Comparison of ENCODE assay signal across 1 cellular context in the genomic region with DNA sequence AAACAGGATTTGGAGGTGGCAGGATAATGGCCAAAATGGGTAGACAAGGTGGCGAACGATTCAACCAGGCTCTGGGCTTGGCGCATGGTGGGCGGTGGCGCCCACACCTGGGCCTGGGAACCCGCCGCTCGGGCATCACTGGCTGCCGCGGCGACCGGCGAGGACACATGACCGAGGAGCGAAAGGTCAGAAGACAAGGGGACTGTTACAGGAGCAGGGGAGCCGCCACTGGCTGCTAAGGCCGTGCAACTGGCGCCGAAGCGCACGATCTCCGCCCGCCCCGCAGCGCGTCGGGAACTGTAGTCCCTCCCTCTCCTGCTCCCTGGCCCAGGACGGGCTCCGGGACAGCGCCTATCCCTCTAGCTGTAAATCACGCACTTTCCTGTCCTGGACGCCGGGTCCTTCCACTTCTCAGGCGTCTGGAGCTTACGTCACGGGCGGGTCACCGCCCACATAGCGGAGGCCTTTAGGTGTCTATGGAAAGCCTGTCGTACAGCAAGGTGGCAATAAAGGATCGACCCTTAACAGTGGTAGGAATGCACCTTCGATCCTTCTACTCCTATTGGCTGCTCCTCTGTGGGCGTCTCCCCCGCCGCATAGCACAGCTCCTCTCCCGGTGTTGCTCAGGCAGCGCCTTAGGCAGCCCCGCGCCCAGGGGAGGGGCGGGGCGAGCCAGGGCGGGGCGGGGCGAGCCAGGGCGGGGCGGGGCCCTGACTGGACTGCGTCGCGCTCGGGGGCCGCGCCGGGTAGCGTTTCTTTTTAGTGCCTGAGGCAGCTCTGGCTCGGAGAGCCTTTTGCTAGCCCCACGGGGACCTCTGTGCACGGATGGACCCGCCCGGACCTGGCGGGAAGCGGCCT.
TF ChIP-seq lines count a peak whose summit lies in the region.

Gene ICE1, plus strand, starts transcription at position 717 of the 858 bp plus-strand sequence. CDS start 239 bp downstream, outside the sequence.

TF ChIP-seq in HepG2, 621 proteins besides CTCF, POLR2A, EP300 and RAD21 (continued from another document and continues in another):
- TF ChIP-seq, protein P1, sequence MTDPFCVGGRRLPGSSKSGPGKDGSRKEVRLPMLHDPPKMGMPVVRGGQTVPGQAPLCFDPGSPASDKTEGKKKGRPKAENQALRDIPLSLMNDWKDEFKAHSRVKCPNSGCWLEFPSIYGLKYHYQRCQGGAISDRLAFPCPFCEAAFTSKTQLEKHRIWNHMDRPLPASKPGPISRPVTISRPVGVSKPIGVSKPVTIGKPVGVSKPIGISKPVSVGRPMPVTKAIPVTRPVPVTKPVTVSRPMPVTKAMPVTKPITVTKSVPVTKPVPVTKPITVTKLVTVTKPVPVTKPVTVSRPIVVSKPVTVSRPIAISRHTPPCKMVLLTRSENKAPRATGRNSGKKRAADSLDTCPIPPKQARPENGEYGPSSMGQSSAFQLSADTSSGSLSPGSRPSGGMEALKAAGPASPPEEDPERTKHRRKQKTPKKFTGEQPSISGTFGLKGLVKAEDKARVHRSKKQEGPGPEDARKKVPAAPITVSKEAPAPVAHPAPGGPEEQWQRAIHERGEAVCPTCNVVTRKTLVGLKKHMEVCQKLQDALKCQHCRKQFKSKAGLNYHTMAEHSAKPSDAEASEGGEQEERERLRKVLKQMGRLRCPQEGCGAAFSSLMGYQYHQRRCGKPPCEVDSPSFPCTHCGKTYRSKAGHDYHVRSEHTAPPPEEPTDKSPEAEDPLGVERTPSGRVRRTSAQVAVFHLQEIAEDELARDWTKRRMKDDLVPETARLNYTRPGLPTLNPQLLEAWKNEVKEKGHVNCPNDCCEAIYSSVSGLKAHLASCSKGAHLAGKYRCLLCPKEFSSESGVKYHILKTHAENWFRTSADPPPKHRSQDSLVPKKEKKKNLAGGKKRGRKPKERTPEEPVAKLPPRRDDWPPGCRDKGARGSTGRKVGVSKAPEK (CRISPR knock-in tag; IDR thresholded peaks at IDR 0.05; ENCODE audit: borderline replicate concordance) = no peak
- TF ChIP-seq MIER2 (CRISPR knock-in tag; IDR thresholded peaks at IDR 0.05) (no peak), ZNF484 (CRISPR knock-in tag; IDR thresholded peaks at IDR 0.05; ENCODE audit: borderline replicate concordance, low read depth) (no peak), ZC3H13 (CRISPR knock-in tag; IDR thresholded peaks at IDR 0.05) (no peak), ZNF431 (CRISPR knock-in tag; IDR thresholded peaks at IDR 0.05; ENCODE audit: borderline replicate concordance, low read depth) (no peak), ADNP (CRISPR knock-in tag; IDR thresholded peaks at IDR 0.05) (no peak), NFE2L1 (CRISPR knock-in tag; IDR thresholded peaks at IDR 0.05; ENCODE audit: borderline replicate concordance) (no peak), KLF12 (CRISPR knock-in tag; IDR thresholded peaks at IDR 0.05; ENCODE audit: borderline replicate concordance) (0 out of 2 replicates have a peak, but pooled peaks have one; percentile 15), HES4 (CRISPR knock-in tag; IDR thresholded peaks at IDR 0.05; ENCODE audit: borderline replicate concordance) (no peak), SNAPC2 (CRISPR knock-in tag; IDR thresholded peaks at IDR 0.05) (no peak), KDM3A (CRISPR knock-in tag; IDR thresholded peaks at IDR 0.05; ENCODE audit: low read depth) (peak; percentile 45; the same call in 1 of the 2 replicates), PHF5A (CRISPR knock-in tag; IDR thresholded peaks at IDR 0.05; ENCODE audit: low read depth, unreplicated experiment) (no peak), MIER3 (CRISPR knock-in tag; IDR thresholded peaks at IDR 0.05; ENCODE audit: borderline replicate concordance) (peak; percentile 76; the same call in 1 of the 2 replicates), SATB2 (CRISPR knock-in tag; IDR thresholded peaks at IDR 0.05) (no peak), MATR3 (CRISPR knock-in tag; IDR thresholded peaks at IDR 0.05) (no peak), NR1H2 (CRISPR knock-in tag; IDR thresholded peaks at IDR 0.05; ENCODE audit: borderline replicate concordance, low read depth) (no peak), CENPX (CRISPR knock-in tag; IDR thresholded peaks at IDR 0.05) (no peak), ZSCAN22 (CRISPR knock-in tag; IDR thresholded peaks at IDR 0.05) (no peak), ZNF326 (CRISPR knock-in tag; IDR thresholded peaks at IDR 0.05; ENCODE audit: borderline replicate concordance) (no peak), ZNF136 (CRISPR knock-in tag; IDR thresholded peaks at IDR 0.05; ENCODE audit: low read depth) (no peak), HOXA3 (CRISPR knock-in tag; IDR thresholded peaks at IDR 0.05) (peak; percentile 77; the same call in 1 of the 2 replicates), ZNF292 (CRISPR knock-in tag; IDR thresholded peaks at IDR 0.05; ENCODE audit: borderline replicate concordance, low read depth) (no peak), ARHGAP35 (CRISPR knock-in tag; IDR thresholded peaks at IDR 0.05; ENCODE audit: borderline replicate concordance) (no peak; the same call in 1 of the 2 replicates), ZNF282 (IDR thresholded peaks at IDR 0.05; ENCODE audit: partially characterized antibody) (no peak), NR2F2 (IDR thresholded peaks at IDR 0.05; ENCODE audit: borderline replicate concordance, low read depth) (no peak; the same call in 1 of the 2 replicates), ZNF546 (CRISPR knock-in tag; conservative IDR thresholded peaks at IDR 0.05) (no peak), ASH2L (IDR thresholded peaks at IDR 0.05; ENCODE audit: insufficient read length, low read depth, low read length) (peak; percentile 92), IKZF4 (CRISPR knock-in tag; IDR thresholded peaks at IDR 0.05; ENCODE audit: borderline replicate concordance, low read depth, not compliant biosample characterization) (no peak), MEF2D (CRISPR knock-in tag; IDR thresholded peaks at IDR 0.05) (no peak), PRDM4 (CRISPR knock-in tag; IDR thresholded peaks at IDR 0.05; ENCODE audit: borderline replicate concordance) (no peak), ZNF773 (CRISPR knock-in tag; IDR thresholded peaks at IDR 0.05; ENCODE audit: borderline replicate concordance) (0 out of 2 replicates have a peak, but pooled peaks have one; percentile 35), ZNF333 (CRISPR knock-in tag; IDR thresholded peaks at IDR 0.05; ENCODE audit: borderline replicate concordance) (no peak), KAT8 (CRISPR knock-in tag; IDR thresholded peaks at IDR 0.05) (peak; percentile 94), ZSCAN21 (CRISPR knock-in tag; IDR thresholded peaks at IDR 0.05; ENCODE audit: borderline replicate concordance) (peak; percentile 61; the same call in 1 of the 2 replicates), MBNL3 (CRISPR knock-in tag; conservative IDR thresholded peaks at IDR 0.05) (no peak)
- TF ChIP-seq, protein P2, sequence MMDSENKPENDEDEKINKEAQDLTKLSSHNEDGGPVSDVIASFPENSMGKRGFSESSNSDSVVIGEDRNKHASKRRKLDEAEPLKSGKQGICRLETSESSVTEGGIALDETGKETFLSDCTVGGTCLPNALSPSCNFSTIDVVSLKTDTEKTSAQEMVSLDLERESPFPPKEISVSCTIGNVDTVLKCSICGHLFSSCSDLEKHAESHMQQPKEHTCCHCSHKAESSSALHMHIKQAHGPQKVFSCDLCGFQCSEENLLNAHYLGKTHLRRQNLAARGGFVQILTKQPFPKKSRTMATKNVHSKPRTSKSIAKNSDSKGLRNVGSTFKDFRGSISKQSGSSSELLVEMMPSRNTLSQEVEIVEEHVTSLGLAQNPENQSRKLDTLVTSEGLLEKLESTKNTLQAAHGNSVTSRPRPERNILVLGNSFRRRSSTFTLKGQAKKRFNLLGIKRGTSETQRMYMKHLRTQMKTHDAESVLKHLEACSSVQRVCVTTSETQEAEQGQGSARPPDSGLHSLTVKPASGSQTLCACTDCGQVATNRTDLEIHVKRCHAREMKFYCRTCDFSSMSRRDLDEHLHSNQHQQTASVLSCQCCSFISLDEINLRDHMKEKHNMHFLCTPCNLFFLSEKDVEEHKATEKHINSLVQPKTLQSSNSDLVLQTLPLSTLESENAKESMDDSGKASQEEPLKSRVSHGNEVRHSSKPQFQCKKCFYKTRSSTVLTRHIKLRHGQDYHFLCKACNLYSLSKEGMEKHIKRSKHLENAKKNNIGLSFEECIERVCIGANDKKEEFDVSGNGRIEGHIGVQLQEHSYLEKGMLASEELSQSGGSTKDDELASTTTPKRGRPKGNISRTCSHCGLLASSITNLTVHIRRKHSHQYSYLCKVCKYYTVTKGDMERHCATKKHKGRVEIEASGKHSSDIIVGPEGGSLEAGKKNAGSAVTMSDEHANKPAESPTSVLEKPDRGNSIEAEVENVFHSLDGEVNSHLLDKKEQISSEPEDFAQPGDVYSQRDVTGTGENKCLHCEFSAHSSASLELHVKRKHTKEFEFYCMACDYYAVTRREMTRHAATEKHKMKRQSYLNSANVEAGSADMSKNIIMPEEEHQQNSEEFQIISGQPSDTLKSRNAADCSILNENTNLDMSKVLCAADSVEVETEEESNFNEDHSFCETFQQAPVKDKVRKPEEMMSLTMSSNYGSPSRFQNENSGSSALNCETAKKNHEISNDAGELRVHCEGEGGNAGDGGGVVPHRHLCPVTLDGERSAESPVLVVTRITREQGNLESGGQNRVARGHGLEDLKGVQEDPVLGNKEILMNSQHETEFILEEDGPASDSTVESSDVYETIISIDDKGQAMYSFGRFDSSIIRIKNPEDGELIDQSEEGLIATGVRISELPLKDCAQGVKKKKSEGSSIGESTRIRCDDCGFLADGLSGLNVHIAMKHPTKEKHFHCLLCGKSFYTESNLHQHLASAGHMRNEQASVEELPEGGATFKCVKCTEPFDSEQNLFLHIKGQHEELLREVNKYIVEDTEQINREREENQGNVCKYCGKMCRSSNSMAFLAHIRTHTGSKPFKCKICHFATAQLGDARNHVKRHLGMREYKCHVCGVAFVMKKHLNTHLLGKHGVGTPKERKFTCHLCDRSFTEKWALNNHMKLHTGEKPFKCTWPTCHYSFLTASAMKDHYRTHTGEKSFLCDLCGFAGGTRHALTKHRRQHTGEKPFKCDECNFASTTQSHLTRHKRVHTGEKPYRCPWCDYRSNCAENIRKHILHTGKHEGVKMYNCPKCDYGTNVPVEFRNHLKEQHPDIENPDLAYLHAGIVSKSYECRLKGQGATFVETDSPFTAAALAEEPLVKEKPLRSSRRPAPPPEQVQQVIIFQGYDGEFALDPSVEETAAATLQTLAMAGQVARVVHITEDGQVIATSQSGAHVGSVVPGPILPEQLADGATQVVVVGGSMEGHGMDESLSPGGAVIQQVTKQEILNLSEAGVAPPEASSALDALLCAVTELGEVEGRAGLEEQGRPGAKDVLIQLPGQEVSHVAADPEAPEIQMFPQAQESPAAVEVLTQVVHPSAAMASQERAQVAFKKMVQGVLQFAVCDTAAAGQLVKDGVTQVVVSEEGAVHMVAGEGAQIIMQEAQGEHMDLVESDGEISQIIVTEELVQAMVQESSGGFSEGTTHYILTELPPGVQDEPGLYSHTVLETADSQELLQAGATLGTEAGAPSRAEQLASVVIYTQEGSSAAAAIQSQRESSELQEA (CRISPR knock-in tag; IDR thresholded peaks at IDR 0.05; ENCODE audit: not compliant biosample characterization) = peak; percentile 30
- TF ChIP-seq, protein P3, sequence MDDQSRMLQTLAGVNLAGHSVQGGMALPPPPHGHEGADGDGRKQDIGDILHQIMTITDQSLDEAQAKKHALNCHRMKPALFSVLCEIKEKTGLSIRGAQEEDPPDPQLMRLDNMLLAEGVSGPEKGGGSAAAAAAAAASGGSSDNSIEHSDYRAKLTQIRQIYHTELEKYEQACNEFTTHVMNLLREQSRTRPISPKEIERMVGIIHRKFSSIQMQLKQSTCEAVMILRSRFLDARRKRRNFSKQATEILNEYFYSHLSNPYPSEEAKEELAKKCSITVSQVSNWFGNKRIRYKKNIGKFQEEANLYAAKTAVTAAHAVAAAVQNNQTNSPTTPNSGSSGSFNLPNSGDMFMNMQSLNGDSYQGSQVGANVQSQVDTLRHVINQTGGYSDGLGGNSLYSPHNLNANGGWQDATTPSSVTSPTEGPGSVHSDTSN (CRISPR knock-in tag; IDR thresholded peaks at IDR 0.05; ENCODE audit: borderline replicate concordance) = no peak
- TF ChIP-seq, protein P4, sequence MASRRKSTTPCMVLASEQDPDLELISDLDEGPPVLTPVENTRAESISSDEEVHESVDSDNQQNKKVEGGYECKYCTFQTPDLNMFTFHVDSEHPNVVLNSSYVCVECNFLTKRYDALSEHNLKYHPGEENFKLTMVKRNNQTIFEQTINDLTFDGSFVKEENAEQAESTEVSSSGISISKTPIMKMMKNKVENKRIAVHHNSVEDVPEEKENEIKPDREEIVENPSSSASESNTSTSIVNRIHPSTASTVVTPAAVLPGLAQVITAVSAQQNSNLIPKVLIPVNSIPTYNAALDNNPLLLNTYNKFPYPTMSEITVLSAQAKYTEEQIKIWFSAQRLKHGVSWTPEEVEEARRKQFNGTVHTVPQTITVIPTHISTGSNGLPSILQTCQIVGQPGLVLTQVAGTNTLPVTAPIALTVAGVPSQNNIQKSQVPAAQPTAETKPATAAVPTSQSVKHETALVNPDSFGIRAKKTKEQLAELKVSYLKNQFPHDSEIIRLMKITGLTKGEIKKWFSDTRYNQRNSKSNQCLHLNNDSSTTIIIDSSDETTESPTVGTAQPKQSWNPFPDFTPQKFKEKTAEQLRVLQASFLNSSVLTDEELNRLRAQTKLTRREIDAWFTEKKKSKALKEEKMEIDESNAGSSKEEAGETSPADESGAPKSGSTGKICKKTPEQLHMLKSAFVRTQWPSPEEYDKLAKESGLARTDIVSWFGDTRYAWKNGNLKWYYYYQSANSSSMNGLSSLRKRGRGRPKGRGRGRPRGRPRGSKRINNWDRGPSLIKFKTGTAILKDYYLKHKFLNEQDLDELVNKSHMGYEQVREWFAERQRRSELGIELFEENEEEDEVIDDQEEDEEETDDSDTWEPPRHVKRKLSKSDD (CRISPR knock-in tag; IDR thresholded peaks at IDR 0.05; ENCODE audit: low read depth) = peak; percentile 50; the same call in 1 of the 2 replicates
